Comparison of ENCODE assay signal across 9 cellular contexts in the genomic region with DNA sequence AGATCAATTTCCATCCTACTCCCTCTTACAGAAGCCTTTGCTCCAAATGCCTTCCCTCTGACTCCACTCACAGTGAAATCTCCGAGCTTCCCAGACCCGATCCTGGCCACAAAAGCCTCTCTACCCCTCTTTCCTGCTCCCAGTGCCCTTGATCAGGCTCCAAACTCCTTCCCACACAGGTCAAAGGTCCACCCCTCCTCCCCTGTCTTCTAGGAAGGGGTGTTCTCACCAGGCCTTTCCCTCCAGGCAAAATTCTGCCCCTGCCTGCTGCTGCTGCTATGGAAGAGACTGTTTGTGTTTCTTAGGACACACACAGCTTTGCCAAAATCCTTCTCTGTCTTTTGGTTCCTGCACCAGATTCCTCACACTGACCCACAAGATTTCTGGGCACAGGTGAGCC.
DNase-seq lines count a peak whose midpoint lies in the region; ATAC-seq and TF ChIP-seq lines count a peak whose summit lies in the region.
"Had no signal": no experiment of that assay in that cellular context is flagged by ENCODE, and none has a peak within 500 bp of the region (broad histone marks: within the 10 kb centered on the region; RNA-seq: fewer than 3 reads in every experiment).

No MANE protein-coding gene starts in this region.

- peaks cover 3% of the 10 kb centered on the region for H3K27me3 Mint-ChIP-seq in mesothelial cell of epicardium (ENCODE audit: low read depth)

- intact Hi-C loops in thyroid gland (cut with DNase I), result loop anchor here (10.0 kb wide), 1 partner anchor 46 kb away; no protein-coding TSS in a partner anchor

- DNase-seq in NCI-H226 (peak; percentile 65), mesothelial cell of epicardium (ENCODE audit: low spot score in 2 of 2, unreplicated experiment in 2 of 2) (no peak), thyroid gland (peak; percentile 24 to 39), Kasumi-1 (lab: John Stamatoyannopoulos, UW) (no peak), HAP-1 (ENCODE audit: low spot score in 2 of 2) (no peak), GF-D8 (lab: John Stamatoyannopoulos, UW) (no peak)
- DNase-seq: activated naive CD4-positive, alpha-beta T cell had no signal

- H3K4me3 Mint-ChIP-seq in mesothelial cell of epicardium, result no peak overlapping the region

- no peak for ATAC-seq in HG02763 (IDR thresholded peaks at IDR 0.05; ENCODE audit: unreplicated experiment)

- TF ChIP-seq POLR2A in thyroid gland (IDR thresholded peaks at IDR 0.05), result no peak

- TF ChIP-seq CTCF in mesothelial cell of epicardium (IDR thresholded peaks at IDR 0.05; ENCODE audit: unreplicated experiment) (no peak), thyroid gland (IDR thresholded peaks at IDR 0.05) (no peak)

- H3K4me1 ChIP-seq in esophagus (ENCODE audit: control insufficient read depth in 2 of 2, insufficient read depth in 2 of 2, low read length in 1 of 2), result no peaks in the 10 kb centered on the region
- peaks cover 18 to 22% of the 10 kb centered on the region in 2 donors for H3K4me1 ChIP-seq in thyroid gland
- no peaks in the 10 kb centered on the region for H3K4me1 ChIP-seq in HAP-1

- peak overlapping the region; percentile 30 for H3K27ac Mint-ChIP-seq in mesothelial cell of epicardium

- H3K27me3 ChIP-seq in esophagus (ENCODE audit: control insufficient read depth in 1 of 2, insufficient read depth in 2 of 2, low read length in 2 of 2), result no peaks in the 10 kb centered on the region
- no peaks in the 10 kb centered on the region for H3K27me3 ChIP-seq in thyroid gland
- no peaks in the 10 kb centered on the region for H3K27me3 ChIP-seq in HAP-1 (ENCODE audit: low read depth)

- WGBS in esophagus, 2 donors, result 32 to 51% methylated on average over 2 of the region's 2 CpGs
- 32 to 43% methylated on average over 2 of the region's 2 CpGs for WGBS in thyroid gland, 2 donors

- H3K36me3 ChIP-seq in esophagus (ENCODE audit: control insufficient read depth in 2 of 2, insufficient read depth in 2 of 2, low read length in 1 of 2) (no peaks in the 10 kb centered on the region), thyroid gland (no peaks in the 10 kb centered on the region), HAP-1 (replicated peaks) (no peaks in the 10 kb centered on the region)

- H3K9me3 ChIP-seq in esophagus (ENCODE audit: control insufficient read depth in 2 of 2, insufficient read depth in 1 of 2, low read depth in 1 of 2, low read length in 1 of 2) (no peaks in the 10 kb centered on the region), thyroid gland (no peaks in the 10 kb centered on the region), HAP-1 (no peaks in the 10 kb centered on the region)

- H3K36me3 Mint-ChIP-seq in mesothelial cell of epicardium, result no peaks in the 10 kb centered on the region

- in situ Hi-C loops in HAP-1 (cut with MboI; ENCODE audit: low sequenced_read_pairs), result loop anchor here (25.0 kb wide), 1 partner anchor 1001 kb away; no protein-coding TSS in a partner anchor

- H3K4me3 ChIP-seq in esophagus (ENCODE audit: low read depth in 1 of 2, low read length in 2 of 2), result no peak overlapping the region
- H3K4me3 ChIP-seq in thyroid gland (replicated peaks in 1 of 3), result no peak overlapping the region
- no peak overlapping the region for H3K4me3 ChIP-seq in HAP-1

- H3K27ac ChIP-seq in esophagus (ENCODE audit: low read depth in 2 of 2, low read length in 1 of 2), result peak overlapping the region; percentile 58 to 82
- peak overlapping the region; percentile 73 to 88 (median 84) for H3K27ac ChIP-seq in thyroid gland

- H3K4me1 Mint-ChIP-seq in mesothelial cell of epicardium, result peaks cover 30% of the 10 kb centered on the region

- no peaks in the 10 kb centered on the region for H3K9me3 Mint-ChIP-seq in mesothelial cell of epicardium

Comparison
In these comparisons a context has a peak if more than half of its experiments do, and no peak if none do; other contexts are left out.
1. DNase-seq: peak in NCI-H226 (single experiment) and thyroid gland (2 of 2); none in mesothelial cell of epicardium (0 of 2), Kasumi-1 (0 of 2), HAP-1 (0 of 2) and GF-D8 (single experiment).